In the genomic region with DNA sequence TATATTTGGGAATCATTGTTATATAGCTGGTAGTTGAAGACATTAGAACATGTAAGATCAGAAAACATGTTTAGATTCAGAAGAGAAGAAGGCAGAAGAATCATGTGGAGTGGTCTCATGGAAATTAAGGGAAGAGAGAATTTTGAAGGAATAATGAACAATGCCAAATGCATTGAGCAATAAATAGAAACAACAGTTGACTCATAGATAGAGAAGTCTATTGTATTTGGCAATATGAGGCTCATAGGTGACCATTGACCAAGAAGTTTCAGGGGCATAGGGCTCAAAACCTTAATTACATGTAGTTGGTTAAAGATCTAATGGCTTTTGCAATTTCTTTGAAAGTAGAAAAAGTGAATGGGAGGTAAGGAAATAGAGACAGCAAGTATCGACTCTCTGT, we compare ENCODE assay signal across 19 cellular contexts.
"Had no signal": no experiment of that assay in that cellular context is flagged by ENCODE, and none has a peak within 500 bp of the region (broad histone marks: within the 10 kb centered on the region; RNA-seq: fewer than 3 reads in every experiment).

No MANE protein-coding gene starts in this region.

- H3K9me3 ChIP-seq: adrenal gland, colonic mucosa, gastroesophageal sphincter, heart right ventricle, right atrium auricular region, suprapubic skin, transverse colon, uterus had no signal

- FAIRE-seq: endometrium, TTC549 had no signal

- H3K27ac ChIP-seq: adrenal gland, colonic mucosa, gastroesophageal sphincter, heart right ventricle, right atrium auricular region, skin epidermis, suprapubic skin, transverse colon, uterus had no signal

- H3K27me3 ChIP-seq: adrenal gland, colonic mucosa, gastroesophageal sphincter, heart right ventricle, right atrium auricular region, suprapubic skin, transverse colon, uterus had no signal

- H3K4me3 ChIP-seq: adrenal gland, colonic mucosa, gastroesophageal sphincter, heart right ventricle, right atrium auricular region, skin epidermis, suprapubic skin, transverse colon, uterus had no signal

- ATAC-seq: activated CD4-positive, alpha-beta T cell treated with anti-CD3 and anti-CD28 coated beads for 36 hours; esophagus mucosa; gastroesophageal sphincter; heart right ventricle; left ventricle myocardium superior; stimulated activated naive CD8-positive, alpha-beta T cell treated with anti-CD3 and anti-CD28 coated beads, Interleukin-15, Interleukin-2, amounts not matched to agents 100 U/mL and 50 U/mL, for 24 hours; WTC11 had no signal

- H3K36me3 ChIP-seq: adrenal gland, colonic mucosa, gastroesophageal sphincter, heart right ventricle, right atrium auricular region, suprapubic skin, transverse colon had no signal

- DNase-seq: activated CD4-positive, alpha-beta T cell treated with anti-CD3 and anti-CD28 coated beads for 36 hours; activated CD4-positive, alpha-beta T cell treated with anti-CD3 and anti-CD28 coated beads, Interleukin-2, amount 50 U/mL, for 48 hours; activated gamma-delta T cell; adrenal gland; colonic mucosa; heart right ventricle; left ventricle myocardium superior; occipital lobe; stimulated activated naive CD8-positive, alpha-beta T cell treated with anti-CD3 and anti-CD28 coated beads, Interleukin-15, Interleukin-2, amounts not matched to agents 100 U/mL and 50 U/mL, for 24 hours; transverse colon; uterus had no signal

- H3K4me1 ChIP-seq: adrenal gland, colonic mucosa, gastroesophageal sphincter, heart right ventricle, right atrium auricular region, suprapubic skin, transverse colon, uterus had no signal
